Comparison of ENCODE assay signal across 15 cellular contexts in the genomic region with DNA sequence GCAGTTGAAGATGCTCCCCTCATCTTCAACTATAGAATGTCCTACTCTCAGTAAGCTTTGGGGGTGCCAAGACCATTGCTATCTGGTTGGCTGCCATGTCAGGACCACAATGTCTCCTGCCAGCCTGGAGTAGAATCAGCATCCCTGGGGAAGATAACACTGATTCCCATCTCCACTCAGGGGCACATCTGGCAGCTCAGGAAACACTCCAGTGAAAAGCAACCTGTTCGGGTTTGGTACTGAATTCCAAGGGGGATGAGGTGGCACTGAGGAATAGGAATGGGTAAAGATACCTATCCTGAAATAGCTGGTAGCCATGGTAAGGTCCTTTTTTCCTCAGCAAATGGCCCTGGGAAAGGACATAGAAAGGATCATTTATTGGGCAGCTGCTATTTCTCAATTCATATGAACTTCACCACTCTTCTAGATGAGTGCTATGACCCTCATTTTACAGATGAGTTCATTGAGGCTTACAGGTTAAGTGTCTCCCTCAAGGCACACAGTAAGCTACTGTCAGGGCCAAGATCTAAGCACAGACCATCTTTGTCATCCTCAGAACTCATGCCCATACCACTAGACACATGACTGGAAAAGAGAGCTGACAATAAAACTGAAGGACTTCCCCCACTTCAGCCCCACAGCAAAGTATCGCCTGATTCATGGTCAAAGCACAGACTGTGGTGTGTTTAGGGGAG. TPM values are rescaled to one million over a fixed set of nuclear protein-coding genes. Genes with fewer than 3 reads are reported as not detected.
DNase-seq lines count a peak whose midpoint lies in the region; ATAC-seq and TF ChIP-seq lines count a peak whose summit lies in the region.
"Had no signal": no experiment of that assay in that cellular context is flagged by ENCODE, and none has a peak within 500 bp of the region (broad histone marks: within the 10 kb centered on the region; RNA-seq: fewer than 3 reads in every experiment).

No MANE protein-coding gene starts in this region.

- peaks cover 13% of the 10 kb centered on the region for H3K79me1 ChIP-seq in trophoblast cell (ENCODE audit: low read length)

- H3K27ac ChIP-seq in endodermal cell (ENCODE audit: low read depth, low read length) = no peak overlapping the region
- no peak overlapping the region for H3K27ac ChIP-seq in trophoblast cell (ENCODE audit: low read depth, low read length)
- no peak overlapping the region for H3K27ac ChIP-seq in SJCRH30

- H2BK120ac ChIP-seq in trophoblast cell (ENCODE audit: insufficient read depth, low read length, poor library complexity) = no peak overlapping the region

- H3K36me3 ChIP-seq in endodermal cell (ENCODE audit: control insufficient read depth, insufficient read depth, low read length) = peaks cover 20% of the 10 kb centered on the region
- no peaks in the 10 kb centered on the region for H3K36me3 ChIP-seq in trophoblast cell (ENCODE audit: control insufficient read depth in 1 of 2, insufficient read depth in 2 of 2, low read length in 2 of 2)
- H3K36me3 ChIP-seq in SJCRH30 = peaks cover 20% of the 10 kb centered on the region

- H2BK12ac ChIP-seq in trophoblast cell (ENCODE audit: low read length) = no peak overlapping the region

- H3K4me1 ChIP-seq in endodermal cell (ENCODE audit: control insufficient read depth, insufficient read depth, low read length) = peaks cover 40% of the 10 kb centered on the region
- peaks cover 29 to 41% of the 10 kb centered on the region in 2 experiments for H3K4me1 ChIP-seq in trophoblast cell (ENCODE audit: control insufficient read depth in 1 of 2, insufficient read depth in 2 of 2, low read length in 2 of 2)
- H3K4me1 ChIP-seq in SJCRH30 = no peaks in the 10 kb centered on the region; the same call in 1 of the 2 replicates

- no peak overlapping the region for H3K23ac ChIP-seq in trophoblast cell (ENCODE audit: low read length)

- peaks cover 10% of the 10 kb centered on the region for H3K36me3 Mint-ChIP-seq in endodermal cell (ENCODE audit: low read depth)

- H3K27me3 ChIP-seq in endodermal cell (ENCODE audit: control insufficient read depth, insufficient read depth, low read length, poor library complexity, severe bottlenecking) (no peaks in the 10 kb centered on the region), trophoblast cell (ENCODE audit: insufficient read depth, low read length) (no peaks in the 10 kb centered on the region), SJCRH30 (no peaks in the 10 kb centered on the region)
- H3K27me3 ChIP-seq: tibial nerve had no signal

- H3K79me2 ChIP-seq in trophoblast cell (ENCODE audit: control insufficient read depth, insufficient read depth, low read length, poor library complexity) = peaks cover 2% of the 10 kb centered on the region

- no peak overlapping the region for H3K18ac ChIP-seq in trophoblast cell (ENCODE audit: low read length)

- H3K9me3 ChIP-seq in endodermal cell (ENCODE audit: control insufficient read depth, low read length) (no peaks in the 10 kb centered on the region), trophoblast cell (ENCODE audit: insufficient read depth, low read depth, low read length) (no peaks in the 10 kb centered on the region), SJCRH30 (replicated peaks) (no peaks in the 10 kb centered on the region)
- H3K9me3 ChIP-seq: tibial nerve had no signal

- H3K27ac Mint-ChIP-seq in endodermal cell = peak overlapping the region; percentile 10
- H3K27ac Mint-ChIP-seq: activated B cell treated with CpG ODN at 0.5 μM for 24 hours had no signal

- H2AFZ ChIP-seq in trophoblast cell (ENCODE audit: insufficient read depth, low read length, poor library complexity) = no peak overlapping the region

- no peaks in the 10 kb centered on the region for H3K27me3 Mint-ChIP-seq in endodermal cell (ENCODE audit: insufficient read depth)
- H3K27me3 Mint-ChIP-seq: activated B cell treated with CpG ODN at 0.5 μM for 24 hours had no signal

- H3K14ac ChIP-seq in trophoblast cell (ENCODE audit: low read length) = peak overlapping the region; percentile 2

- no peak for TF ChIP-seq CTCF in endodermal cell (conservative IDR thresholded peaks at IDR 0.05)

- no peak overlapping the region for H2BK5ac ChIP-seq in trophoblast cell (ENCODE audit: low read depth, low read length, poor library complexity)

- H3K9me3 Mint-ChIP-seq in endodermal cell = no peaks in the 10 kb centered on the region
- H3K9me3 Mint-ChIP-seq: activated B cell treated with CpG ODN at 0.5 μM for 24 hours had no signal

- H3K4me3 Mint-ChIP-seq in endodermal cell = no peak overlapping the region
- H3K4me3 Mint-ChIP-seq: activated B cell treated with CpG ODN at 0.5 μM for 24 hours had no signal

- H3K4me1 Mint-ChIP-seq in endodermal cell = peaks cover 67% of the 10 kb centered on the region
- H3K4me1 Mint-ChIP-seq: activated B cell treated with CpG ODN at 0.5 μM for 24 hours had no signal

- no peak overlapping the region for H4K91ac ChIP-seq in trophoblast cell (ENCODE audit: low read depth, low read length)

- no peak overlapping the region for H3K4ac ChIP-seq in trophoblast cell (ENCODE audit: low read depth, low read length)

- DNase-seq in Ammon's horn (ENCODE audit: low spot score) (peak; percentile 47), endodermal cell (no peak), trophoblast cell (no peak), NCI-H226 (no peak), SJCRH30 (no peak)
- DNase-seq in activated effector memory CD4-positive, alpha-beta T cell treated with anti-CD3 and anti-CD28 coated beads, Interleukin-2, amount 50 U/mL, for 16 hours = no peak
- DNase-seq: activated B cell treated with CpG ODN at 0.5 μM for 24 hours, left colon, MM.1S, NCI-H2029, NCI-H526, OCI-M1 had no signal

- H3K4me2 ChIP-seq in trophoblast cell (ENCODE audit: low read length) = no peak overlapping the region

- H3K4me3 ChIP-seq in endodermal cell (ENCODE audit: low read length) (peak overlapping the region; percentile 22), trophoblast cell (ENCODE audit: low read depth, low read length) (no peak overlapping the region), SJCRH30 (no peak overlapping the region)
- H3K4me3 ChIP-seq: tibial nerve had no signal

- no peak for ATAC-seq in GM18505 (IDR thresholded peaks at IDR 0.05; ENCODE audit: unreplicated experiment)
- ATAC-seq: left colon had no signal

- H4K12ac ChIP-seq in trophoblast cell (ENCODE audit: low read depth, low read length) = no peak overlapping the region

- H4K8ac ChIP-seq in trophoblast cell (ENCODE audit: low read depth, low read length) = no peak overlapping the region

- WGBS in endodermal cell (ENCODE audit: insufficient coverage in 1 of 2, insufficient read length in 1 of 2), 2 experiments = 79 to 100% methylated on average over 1 to 2 of the region's 2 CpGs
- no CpG with 5 or more reads among the region's 2 CpGs for WGBS in trophoblast cell (ENCODE audit: extremely low coverage, insufficient coverage, insufficient read length)

- no peak for TF ChIP-seq POLR2A in GM18505 (IDR thresholded peaks at IDR 0.05; ENCODE audit: borderline replicate concordance, extremely low read depth, insufficient read depth, insufficient read length)

- H3K9ac ChIP-seq in endodermal cell (ENCODE audit: extremely low read depth, low read length, poor library complexity, severe bottlenecking) (no peak overlapping the region), trophoblast cell (ENCODE audit: low read length) (no peak overlapping the region)

- H2AK5ac ChIP-seq in trophoblast cell (ENCODE audit: low read length) = no peak overlapping the region

TF ChIP-seq in PFSK-1, 5 proteins besides CTCF, POLR2A, EP300 and RAD21:
- TF ChIP-seq TAF1 (IDR thresholded peaks at IDR 0.05; ENCODE audit: borderline replicate concordance, insufficient read depth, low read length) (no peak), SIN3A (IDR thresholded peaks at IDR 0.05; ENCODE audit: borderline replicate concordance, insufficient read depth, low read length) (no peak), POLR2AphosphoS5 (IDR thresholded peaks at IDR 0.05; ENCODE audit: low read depth, low read length) (0 out of 2 replicates have a peak, but pooled peaks have one; percentile 11)

RNA-seq across cellular contexts. Expression of a gene that starts 31.4 kb away (rescaled TPM):
- 223 TPM for polyA plus RNA-seq in PFSK-1 (2012; ENCODE audit: insufficient read length, low read depth)
- total RNA-seq in endodermal cell = 100 to 1,000 TPM; 114 to 118 TPM
- 131 TPM for polyA plus RNA-seq in endodermal cell (2013, experiment 1 of 2)
- polyA plus RNA-seq in endodermal cell (2013, experiment 2 of 2) = 97.3 TPM
- 81.3 and 83.7 TPM in 2 replicates for polyA plus RNA-seq in trophoblast cell (2013)
- total RNA-seq in SJCRH30 (2014; rRNA removed; shearing (Covaris generic)) = 279 and 283 TPM in 2 replicates

RNA-seq across cellular contexts. Expression of a gene that starts 40.7 kb away (rescaled TPM):
- polyA plus RNA-seq in PFSK-1 (2012; ENCODE audit: insufficient read length, low read depth) = 35.3 TPM
- total RNA-seq in endodermal cell = 10 to 100 TPM; 17.8 TPM
- polyA plus RNA-seq in endodermal cell (2013, experiment 1 of 2) = 13.1 TPM
- polyA plus RNA-seq in endodermal cell (2013, experiment 2 of 2) = 12.7 TPM
- 14.7 and 14.9 TPM in 2 replicates for polyA plus RNA-seq in trophoblast cell (2013)
- 10.5 and 10.9 TPM in 2 replicates for total RNA-seq in SJCRH30 (2014; rRNA removed; shearing (Covaris generic))
